Comparison of ENCODE assay signal across 8 cellular contexts in genomic region chr14:85529803-85530574, GRCh38. TPM values are rescaled to one million over a fixed set of nuclear protein-coding genes. Genes with fewer than 3 reads are reported as not detected.
A peak's percentile ranks its signal among the peaks of the same experiment; 100 is the strongest.
DNase-seq lines count a peak whose midpoint lies in the region; TF ChIP-seq lines count a peak whose summit lies in the region.

A gene with protein sequence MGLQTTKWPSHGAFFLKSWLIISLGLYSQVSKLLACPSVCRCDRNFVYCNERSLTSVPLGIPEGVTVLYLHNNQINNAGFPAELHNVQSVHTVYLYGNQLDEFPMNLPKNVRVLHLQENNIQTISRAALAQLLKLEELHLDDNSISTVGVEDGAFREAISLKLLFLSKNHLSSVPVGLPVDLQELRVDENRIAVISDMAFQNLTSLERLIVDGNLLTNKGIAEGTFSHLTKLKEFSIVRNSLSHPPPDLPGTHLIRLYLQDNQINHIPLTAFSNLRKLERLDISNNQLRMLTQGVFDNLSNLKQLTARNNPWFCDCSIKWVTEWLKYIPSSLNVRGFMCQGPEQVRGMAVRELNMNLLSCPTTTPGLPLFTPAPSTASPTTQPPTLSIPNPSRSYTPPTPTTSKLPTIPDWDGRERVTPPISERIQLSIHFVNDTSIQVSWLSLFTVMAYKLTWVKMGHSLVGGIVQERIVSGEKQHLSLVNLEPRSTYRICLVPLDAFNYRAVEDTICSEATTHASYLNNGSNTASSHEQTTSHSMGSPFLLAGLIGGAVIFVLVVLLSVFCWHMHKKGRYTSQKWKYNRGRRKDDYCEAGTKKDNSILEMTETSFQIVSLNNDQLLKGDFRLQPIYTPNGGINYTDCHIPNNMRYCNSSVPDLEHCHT (plus strand): TSS chr14:85530144. CDS start chr14:85621515, 91,371 bp downstream.

- TF ChIP-seq CTCF in ascending aorta (IDR thresholded peaks at IDR 0.05) = no peak

- no peaks in the 10 kb centered on the region for H3K9me3 ChIP-seq in ascending aorta
- H3K9me3 ChIP-seq in iPS DF 6.9 (ENCODE audit: control insufficient read depth, insufficient read depth, low read length) = no peaks in the 10 kb centered on the region

- H3K27ac ChIP-seq in ascending aorta = peak within 1 kb of the TSS; percentile 25 to 60
- H3K27ac ChIP-seq in iPS DF 6.9 (ENCODE audit: low read length) = no peak within 1 kb of the TSS
- peak within 1 kb of the TSS; percentile 39 for H3K27ac ChIP-seq in rectal smooth muscle tissue (ENCODE audit: low read depth, low read length)

- no peak within 1 kb of the TSS for H3K9ac ChIP-seq in rectal smooth muscle tissue (ENCODE audit: low read length)

- WGBS in iPS DF 6.9 (ENCODE audit: insufficient coverage, insufficient read length) = no CpG with 5 or more reads among the region's 57 CpGs

- no peaks in the 10 kb centered on the region for H3K27me3 ChIP-seq in ascending aorta
- H3K27me3 ChIP-seq in iPS DF 6.9 (ENCODE audit: control insufficient read depth, insufficient read depth, low read length) = peaks cover 44% of the 10 kb centered on the region
- peaks cover 4% of the 10 kb centered on the region for H3K27me3 ChIP-seq in rectal smooth muscle tissue (ENCODE audit: control insufficient read depth, insufficient read depth, low read length)

- DNase-seq in HCEC 1CT (peak; percentile 60), ascending aorta (ENCODE audit: low spot score in 2 of 2) (peak in 1 of 2 donors; percentile 75), iPS DF 6.9 (ENCODE audit: low read depth, low spot score) (no peak), NCI-H774 (lab: John Stamatoyannopoulos, UW) (no peak), DMS153 treated with DMSO at 0.1 percent for 48 hours (lab: John Stamatoyannopoulos, UW; ENCODE audit: unreplicated experiment) (no peak), NCI-H146 (lab: John Stamatoyannopoulos, UW) (no peak), GF-D8 (lab: John Stamatoyannopoulos, UW) (no peak)

- H3K36me3 ChIP-seq in ascending aorta (no peaks in the 10 kb centered on the region), iPS DF 6.9 (ENCODE audit: control insufficient read depth, insufficient read depth, low read length) (no peaks in the 10 kb centered on the region), rectal smooth muscle tissue (ENCODE audit: control insufficient read depth, insufficient read depth, low read length) (no peaks in the 10 kb centered on the region)

- peak within 1 kb of the TSS; percentile 65 to 74 for H3K4me3 ChIP-seq in ascending aorta
- peak within 1 kb of the TSS; percentile 56; the same call in 1 of the 2 replicates for H3K4me3 ChIP-seq in iPS DF 6.9 (ENCODE audit: low read length)
- peak within 1 kb of the TSS; percentile 72 for H3K4me3 ChIP-seq in rectal smooth muscle tissue (ENCODE audit: low read length)

- H3K4me1 ChIP-seq in ascending aorta = peaks cover 4 to 10% of the 10 kb centered on the region in 2 donors
- peaks cover 1% of the 10 kb centered on the region; the same call in 1 of the 2 replicates for H3K4me1 ChIP-seq in iPS DF 6.9 (ENCODE audit: control insufficient read depth, insufficient read depth, low read length)
- peaks cover 4% of the 10 kb centered on the region for H3K4me1 ChIP-seq in rectal smooth muscle tissue (ENCODE audit: control insufficient read depth, insufficient read depth, low read length)

- intact Hi-C loops in ascending aorta (cut with DNase I) = loop anchor here (2.0 to 10.0 kb wide), 4 partner anchors 253 to 1445 kb away; no protein-coding TSS in a partner anchor

RNA-seq across cellular contexts. Expression of the gene that starts here (rescaled TPM):
- 24.6 TPM for total RNA-seq in ascending aorta
